16 cellular contexts compared by ENCODE assay signal in genomic region chr16:15572329-15573001, GRCh38.
DNase-seq lines count a peak whose midpoint lies in the region; ATAC-seq and TF ChIP-seq lines count a peak whose summit lies in the region.
"Had no signal": no experiment of that assay in that cellular context is flagged by ENCODE, and none has a peak within 500 bp of the region (broad histone marks: within the 10 kb centered on the region; RNA-seq: fewer than 3 reads in every experiment).

No MANE protein-coding gene starts in this region.

- H3K9me2 ChIP-seq in PC-3 (replicated peaks; ENCODE audit: low read length): no peaks in the 10 kb centered on the region
- H3K9me2 ChIP-seq: SK-N-SH had no signal

- no peaks in the 10 kb centered on the region for H3K27me3 Mint-ChIP-seq in activated CD4-positive, alpha-beta T cell treated with anti-CD3 and anti-CD28 coated beads, Interleukin-2, amount 10 ng/mL, durations not matched to agents 24 days and 14 days
- H3K27me3 Mint-ChIP-seq in chondrocyte (ENCODE audit: low read depth): no peaks in the 10 kb centered on the region

- peaks cover 14% of the 10 kb centered on the region for H3K9me3 Mint-ChIP-seq in activated CD4-positive, alpha-beta T cell treated with anti-CD3 and anti-CD28 coated beads, Interleukin-2, amount 10 ng/mL, durations not matched to agents 24 days and 14 days
- H3K9me3 Mint-ChIP-seq in chondrocyte (ENCODE audit: low read depth): no peaks in the 10 kb centered on the region

- BruUV-seq in PC-3 (replicated peaks; lab: Mats Ljungman, UMichigan): no TSS peak

- H3K9ac ChIP-seq in PC-3 (ENCODE audit: low read length): no peak overlapping the region
- H3K9ac ChIP-seq: SK-N-SH had no signal

- intact Hi-C loops in activated CD4-positive, alpha-beta T cell treated with anti-CD3 and anti-CD28 coated beads, Interleukin-2, amount 10 ng/mL, durations not matched to agents 24 days and 14 days (cut with micrococcal nuclease): loop anchor here (1.0 to 5.0 kb wide), 3 partner anchors 19 to 90 kb away; no protein-coding TSS in a partner anchor
- intact Hi-C loops in PC-3 (cut with micrococcal nuclease): no loop called here

- peak overlapping the region; percentile 85 for H3K27ac Mint-ChIP-seq in activated CD4-positive, alpha-beta T cell treated with anti-CD3 and anti-CD28 coated beads, Interleukin-2, amount 10 ng/mL, durations not matched to agents 24 days and 14 days
- no peak overlapping the region for H3K27ac Mint-ChIP-seq in chondrocyte (ENCODE audit: unreplicated experiment)

- no peaks in the 10 kb centered on the region for H3F3A ChIP-seq in PC-3 (ENCODE audit: low read length, unreplicated experiment)

- H3K36me3 ChIP-seq in PC-3 (ENCODE audit: low read depth, low read length): no peaks in the 10 kb centered on the region
- H3K36me3 ChIP-seq: spleen had no signal

- H3K4me2 ChIP-seq in PC-3 (ENCODE audit: low read length): peak overlapping the region; percentile 42
- H3K4me2 ChIP-seq: SK-N-SH had no signal

- H3K36me3 Mint-ChIP-seq in activated CD4-positive, alpha-beta T cell treated with anti-CD3 and anti-CD28 coated beads, Interleukin-2, amount 10 ng/mL, durations not matched to agents 24 days and 14 days (ENCODE audit: low read depth): peaks cover 30% of the 10 kb centered on the region
- peaks cover 16% of the 10 kb centered on the region for H3K36me3 Mint-ChIP-seq in chondrocyte (ENCODE audit: low read depth)

- H3K4me3 ChIP-seq in PC-3 (ENCODE audit: low read length): no peak overlapping the region
- H3K4me3 ChIP-seq: spleen, tibial nerve had no signal

- no peak overlapping the region for H3K4me3 Mint-ChIP-seq in activated CD4-positive, alpha-beta T cell treated with anti-CD3 and anti-CD28 coated beads, Interleukin-2, amount 10 ng/mL, durations not matched to agents 24 days and 14 days
- H3K4me3 Mint-ChIP-seq in chondrocyte (ENCODE audit: unreplicated experiment): no peak overlapping the region

- CTCF ChIA-PET in PC-3 (lab: Charles Lee): no interaction called here

- H3K4me1 Mint-ChIP-seq in activated CD4-positive, alpha-beta T cell treated with anti-CD3 and anti-CD28 coated beads, Interleukin-2, amount 10 ng/mL, durations not matched to agents 24 days and 14 days: peaks cover 23% of the 10 kb centered on the region
- H3K4me1 Mint-ChIP-seq in chondrocyte (ENCODE audit: low read depth): no peaks in the 10 kb centered on the region

- TF ChIP-seq CTCF in PC-3 (conservative IDR thresholded peaks at IDR 0.05; ENCODE audit: low read depth, low read length) (no peak), chondrocyte (IDR thresholded peaks at IDR 0.05) (no peak)

- no peak overlapping the region for H2AFZ ChIP-seq in PC-3 (ENCODE audit: low read length)

- H3K9me3 ChIP-seq in PC-3 (ENCODE audit: low read length): no peaks in the 10 kb centered on the region
- H3K9me3 ChIP-seq: SK-N-SH, tibial nerve had no signal

- H3K27ac ChIP-seq in PC-3 (ENCODE audit: low read length): peak overlapping the region; percentile 41
- H3K27ac ChIP-seq: C4-2B, tibial nerve had no signal

- DNase-seq in activated CD4-positive, alpha-beta T cell treated with anti-CD3 and anti-CD28 coated beads, Interleukin-2, amount 10 ng/mL, durations not matched to agents 24 days and 14 days: no peak
- no peak for DNase-seq in activated CD4-positive, alpha-beta T cell treated with anti-CD3 and anti-CD28 coated beads, Interleukin-2, amount 50 U/mL, for 4 hours
- peak; percentile 57 for DNase-seq in PC-3
- peak; percentile 99 for DNase-seq in fibroblast of peridontal ligament (ENCODE audit: extremely low read depth)
- peak in 2 of 3 donors; percentile 7 to 44 for DNase-seq in stimulated activated CD4-positive, alpha-beta T cell treated with anti-CD3 and anti-CD28 coated beads, TNF-alpha, amount 100 ng/mL, for 48 hours (ENCODE audit: low read depth in 3 of 3)
- DNase-seq in chondrocyte (ENCODE audit: low spot score): no peak
- no peak for DNase-seq in NCI-H2196 (lab: John Stamatoyannopoulos, UW; ENCODE audit: unreplicated experiment)
- DNase-seq: activated effector memory CD4-positive, alpha-beta T cell treated with Interleukin-2 at 50 U/mL for 16 hours; erythroblast; left cardiac atrium; NCI-H187 treated with DMSO at 0.1 percent for 48 hours; SK-N-SH; spleen had no signal

- H4K20me1 ChIP-seq in PC-3 (ENCODE audit: low read length): no peaks in the 10 kb centered on the region

- ATAC-seq in PC-3 (peak; percentile 43), HG03442 (IDR thresholded peaks at IDR 0.05; ENCODE audit: unreplicated experiment) (no peak)
- ATAC-seq: left cardiac atrium had no signal

- POLR2A ChIA-PET in PC-3 (lab: Charles Lee; ENCODE audit: unreplicated experiment): no interaction called here

- H3K4me1 ChIP-seq in PC-3 (ENCODE audit: insufficient read depth, low read length): peaks cover 26% of the 10 kb centered on the region

- H3K79me2 ChIP-seq in PC-3 (ENCODE audit: low read length): no peaks in the 10 kb centered on the region

- H3K27me3 ChIP-seq in PC-3 (ENCODE audit: low read length): no peaks in the 10 kb centered on the region
- H3K27me3 ChIP-seq: spleen, tibial nerve had no signal

Comparison
In these comparisons a context has a peak if more than half of its experiments do, and no peak if none do; other contexts are left out.
1. DNase-seq: peak in PC-3 (single experiment), fibroblast of peridontal ligament (single experiment) and stimulated activated CD4-positive, alpha-beta T cell treated with anti-CD3 and anti-CD28 coated beads, TNF-alpha, amount 100 ng/mL, for 48 hours (2 of 3); none in activated CD4-positive, alpha-beta T cell treated with anti-CD3 and anti-CD28 coated beads, Interleukin-2, amount 10 ng/mL, durations not matched to agents 24 days and 14 days (single experiment), activated CD4-positive, alpha-beta T cell treated with anti-CD3 and anti-CD28 coated beads, Interleukin-2, amount 50 U/mL, for 4 hours (0 of 2), chondrocyte (single experiment) and NCI-H2196 (single experiment).